Comparison of ENCODE assay signal across 8 cellular contexts in genomic region chr11:8732276-8732675, GRCh38. TPM values are rescaled to one million over a fixed set of nuclear protein-coding genes. Genes with fewer than 3 reads are reported as not detected.
DNase-seq lines count a peak whose midpoint lies in the region; ATAC-seq and TF ChIP-seq lines count a peak whose summit lies in the region.

No MANE protein-coding gene starts in this region.

- no peak for DNase-seq in adrenal gland
- no peak for DNase-seq in psoas muscle
- DNase-seq in activated T-cell treated with anti-CD3 and anti-CD28 coated beads for 4 hours, result no peak
- no peak for DNase-seq in activated T-helper 2 cell treated with anti-CD3 and anti-CD28 coated beads, Interferon-gamma antibody, Interleukin-2, Interleukin-4, amounts not matched to agents 10 μg/mL and 5 μg/mL and 100 μg/mL, durations not matched to agents 14 hours and 24 hours and 36 hours (ENCODE audit: low spot score)
- no peak for DNase-seq in GM19240 (ENCODE audit: insufficient read length, low spot score)
- DNase-seq in H9, result no peak

- no peak overlapping the region for H3T11ph ChIP-seq in H9 (ENCODE audit: low read length)

- no peaks in the 10 kb centered on the region for H3K9me3 Mint-ChIP-seq in activated T-helper 2 cell treated with anti-CD3 and anti-CD28 coated beads, Interferon-gamma antibody, Interleukin-2, Interleukin-4, amounts not matched to agents 10 μg/mL and 5 μg/mL and 100 μg/mL, durations not matched to agents 14 hours and 24 hours and 36 hours
- no peaks in the 10 kb centered on the region for H3K9me3 Mint-ChIP-seq in H9

- H3K14ac ChIP-seq in H9 (ENCODE audit: insufficient read depth, low read length), result no peak overlapping the region

- H3K27me3 Mint-ChIP-seq in activated T-helper 2 cell treated with anti-CD3 and anti-CD28 coated beads, Interferon-gamma antibody, Interleukin-2, Interleukin-4, amounts not matched to agents 10 μg/mL and 5 μg/mL and 100 μg/mL, durations not matched to agents 14 hours and 24 hours and 36 hours (ENCODE audit: low read depth), result peaks cover under 1% of the 10 kb centered on the region
- H3K27me3 Mint-ChIP-seq in H9 (ENCODE audit: low read depth), result no peaks in the 10 kb centered on the region

- no peak overlapping the region for H3K4me2 ChIP-seq in H9 (ENCODE audit: insufficient read depth, insufficient read length, low read length)

- H3K79me2 ChIP-seq in H9 (ENCODE audit: insufficient read depth, low read length), result no peaks in the 10 kb centered on the region

- H3K4me1 Mint-ChIP-seq in activated T-helper 2 cell treated with anti-CD3 and anti-CD28 coated beads, Interferon-gamma antibody, Interleukin-2, Interleukin-4, amounts not matched to agents 10 μg/mL and 5 μg/mL and 100 μg/mL, durations not matched to agents 14 hours and 24 hours and 36 hours (ENCODE audit: low read depth), result no peaks in the 10 kb centered on the region
- peaks cover 6 to 12% of the 10 kb centered on the region in 2 experiments; a peak in 2 of 4 replicates for H3K4me1 Mint-ChIP-seq in H9

- H3K79me1 ChIP-seq in H9 (ENCODE audit: insufficient read depth, low read depth, low read length, poor library complexity, severe bottlenecking), result no peaks in the 10 kb centered on the region

- no peak overlapping the region for H3K23ac ChIP-seq in H9 (ENCODE audit: insufficient read length, low read depth, low read length)

- H3K27me3 ChIP-seq in adrenal gland (no peaks in the 10 kb centered on the region), psoas muscle (ENCODE audit: insufficient read depth in 3 of 3, low read length in 2 of 3) (no peaks in the 10 kb centered on the region), H9 (ENCODE audit: insufficient read depth, low read length) (no peaks in the 10 kb centered on the region)

- H4K8ac ChIP-seq in H9 (replicated peaks; ENCODE audit: insufficient read length, low read depth, low read length), result no peak overlapping the region

- H2BK120ac ChIP-seq in H9 (ENCODE audit: low read depth, low read length, poor library complexity, severe bottlenecking), result no peak overlapping the region

- H3K23me2 ChIP-seq in H9 (ENCODE audit: insufficient read length, low read depth, low read length, poor library complexity, severe bottlenecking), result peaks cover 2% of the 10 kb centered on the region

- no peak overlapping the region for H2BK5ac ChIP-seq in H9 (ENCODE audit: insufficient read length, low read length)

- 19 to 33% (median 28%) methylated on average over 3 of the region's 3 CpGs for WGBS in adrenal gland, 4 donors
- 52 to 61% (median 56%) methylated on average over 3 of the region's 3 CpGs for WGBS in psoas muscle, 3 donors
- no CpG with 5 or more reads among the region's 3 CpGs for WGBS in H9 (ENCODE audit: extremely low coverage, insufficient read length, low lambda C conversion rate)

- H3K4me3 ChIP-seq in adrenal gland (no peak overlapping the region), psoas muscle (no peak overlapping the region)

- TF ChIP-seq CTCF in adrenal gland (IDR thresholded peaks at IDR 0.05), result no peak
- TF ChIP-seq CTCF in psoas muscle (IDR thresholded peaks at IDR 0.05), result no peak
- TF ChIP-seq CTCF in H9 (conservative IDR thresholded peaks at IDR 0.05), result no peak

- no peak overlapping the region for H2BK20ac ChIP-seq in H9 (ENCODE audit: low read depth, low read length, poor library complexity, severe bottlenecking)

- H3K4me3 Mint-ChIP-seq in activated T-helper 2 cell treated with anti-CD3 and anti-CD28 coated beads, Interferon-gamma antibody, Interleukin-2, Interleukin-4, amounts not matched to agents 10 μg/mL and 5 μg/mL and 100 μg/mL, durations not matched to agents 14 hours and 24 hours and 36 hours (ENCODE audit: low read depth), result no peak overlapping the region
- H3K4me3 Mint-ChIP-seq in H9, result no peak overlapping the region

- no peaks in the 10 kb centered on the region for H3K36me3 Mint-ChIP-seq in activated T-helper 2 cell treated with anti-CD3 and anti-CD28 coated beads, Interferon-gamma antibody, Interleukin-2, Interleukin-4, amounts not matched to agents 10 μg/mL and 5 μg/mL and 100 μg/mL, durations not matched to agents 14 hours and 24 hours and 36 hours (ENCODE audit: low read depth)
- peaks cover 0 to 6% (median 4%) of the 10 kb centered on the region in 3 experiments; a peak in 2 of 7 replicates for H3K36me3 Mint-ChIP-seq in H9 (ENCODE audit: insufficient read depth in 1 of 3, low read depth in 3 of 3)

- H3K4me1 ChIP-seq in adrenal gland (replicated peaks in 1 of 2), result peaks cover 52 to 65% of the 10 kb centered on the region in 2 donors
- peaks cover 25% of the 10 kb centered on the region for H3K4me1 ChIP-seq in psoas muscle
- H3K4me1 ChIP-seq in H9 (ENCODE audit: insufficient read depth, low read length), result no peaks in the 10 kb centered on the region; the same call in 1 of the 2 replicates

- H2BK12ac ChIP-seq in H9 (ENCODE audit: insufficient read length, low read depth, low read length), result no peak overlapping the region

- H2AK5ac ChIP-seq in H9 (ENCODE audit: insufficient read length, low read length), result no peak overlapping the region

- H3K36me3 ChIP-seq in adrenal gland (replicated peaks in 1 of 2) (peaks cover 0 to 17% of the 10 kb centered on the region in 2 donors), psoas muscle (ENCODE audit: insufficient read depth in 1 of 2, low read depth in 1 of 2) (no peaks in the 10 kb centered on the region)

- H4K91ac ChIP-seq in H9 (ENCODE audit: insufficient read length, low read depth, low read length), result no peak overlapping the region

- no peak overlapping the region for H3K4ac ChIP-seq in H9 (ENCODE audit: low read depth, low read length)

- H4K20me1 ChIP-seq in H9 (ENCODE audit: control insufficient read depth, insufficient read depth, insufficient read length), result no peaks in the 10 kb centered on the region

- H3K27ac ChIP-seq in adrenal gland, result peak overlapping the region; percentile 14 to 87 (median 74)
- peak overlapping the region; percentile 77 for H3K27ac ChIP-seq in psoas muscle
- no peak overlapping the region for H3K27ac ChIP-seq in H9 (ENCODE audit: insufficient read length, low read depth, low read length)

- ATAC-seq in GM18867 (IDR thresholded peaks at IDR 0.05; ENCODE audit: unreplicated experiment) (peak; percentile 79), HG02981 (IDR thresholded peaks at IDR 0.05; ENCODE audit: unreplicated experiment) (peak; percentile 83), psoas muscle (peak in 2 of 4 donors; percentile 11 to 17)

- no peak overlapping the region for H3K27ac Mint-ChIP-seq in activated T-helper 2 cell treated with anti-CD3 and anti-CD28 coated beads, Interferon-gamma antibody, Interleukin-2, Interleukin-4, amounts not matched to agents 10 μg/mL and 5 μg/mL and 100 μg/mL, durations not matched to agents 14 hours and 24 hours and 36 hours
- H3K27ac Mint-ChIP-seq in H9, result no peak overlapping the region

- TF ChIP-seq POLR2A in adrenal gland (IDR thresholded peaks at IDR 0.05), result no peak

- no peak overlapping the region for H3K18ac ChIP-seq in H9 (ENCODE audit: insufficient read length, low read depth, low read length)

- no peak overlapping the region for H3K56ac ChIP-seq in H9 (ENCODE audit: insufficient read length, low read depth, low read length)

- no peak overlapping the region for H4K5ac ChIP-seq in H9 (ENCODE audit: insufficient read length, low read depth, low read length)

- H2BK15ac ChIP-seq in H9 (ENCODE audit: low read depth, low read length), result no peak overlapping the region

- H3K9ac ChIP-seq in H9 (ENCODE audit: extremely low read depth, insufficient read length, low read length), result no peak overlapping the region

- intact Hi-C loops in adrenal gland (cut with DNase I), result no loop called here
- intact Hi-C loops in psoas muscle (cut with DNase I), result loop anchor here (1.0 to 5.0 kb wide), 2 partner anchors 24 to 35 kb away; no protein-coding TSS in a partner anchor
- intact Hi-C loops in activated T-helper 2 cell treated with anti-CD3 and anti-CD28 coated beads, Interferon-gamma antibody, Interleukin-2, Interleukin-4, amounts not matched to agents 10 μg/mL and 5 μg/mL and 100 μg/mL, durations not matched to agents 14 hours and 24 hours and 36 hours (cut with micrococcal nuclease), result no loop called here

- H3K9me3 ChIP-seq in adrenal gland (replicated peaks in 1 of 3), result no peaks in the 10 kb centered on the region
- no peaks in the 10 kb centered on the region for H3K9me3 ChIP-seq in psoas muscle
- H3K9me3 ChIP-seq in H9 (ENCODE audit: control insufficient read depth, low read depth, low read length), result no peaks in the 10 kb centered on the region

- no peak overlapping the region for H2AFZ ChIP-seq in H9 (ENCODE audit: low read length)

RNA-seq across cellular contexts. Expression of gene RPL27A, which starts 49.7 kb away (rescaled TPM):
- total RNA-seq in adrenal gland (1,000 to 10,000 TPM in 3 of 8 donors, 100 to 1,000 TPM in 5; 668 to 1,527 (median 930) TPM), psoas muscle (100 to 1,000 TPM; 308 to 673 (median 565) TPM), H9 (2021) (1,150 and 1,152 TPM in 2 replicates)
- polyA plus RNA-seq in adrenal gland (1,000 to 10,000 TPM; 1,237 to 3,013 (median 2,638) TPM), psoas muscle (1,000 to 10,000 TPM; 1,443 to 2,060 (median 1,904) TPM)
- 749 and 766 TPM in 2 replicates for total RNA-seq in activated T-helper 2 cell treated with anti-CD3 and anti-CD28 coated beads, Interferon-gamma antibody, Interleukin-2, Interleukin-4, amounts not matched to agents 10 μg/mL and 5 μg/mL and 100 μg/mL, durations not matched to agents 14 hours and 24 hours and 36 hours

RNA-seq across cellular contexts. Expression of gene TRIM66, which starts 49.8 kb away (rescaled TPM):
- 10 to 100 TPM in 4 of 8 donors, 1 to 10 TPM in 4; 6.6 to 18.4 (median 10.2) TPM for total RNA-seq in adrenal gland
- 1 to 10 TPM; 3.6 to 9.9 (median 4.0) TPM for polyA plus RNA-seq in adrenal gland
- 1 to 10 TPM; 2.0 to 3.9 (median 3.5) TPM for total RNA-seq in psoas muscle
- 1 to 10 TPM in 1 of 3 donors, under 1 TPM in 2; 0.46 to 1.4 (median 0.69) TPM for polyA plus RNA-seq in psoas muscle
- total RNA-seq in activated T-helper 2 cell treated with anti-CD3 and anti-CD28 coated beads, Interferon-gamma antibody, Interleukin-2, Interleukin-4, amounts not matched to agents 10 μg/mL and 5 μg/mL and 100 μg/mL, durations not matched to agents 14 hours and 24 hours and 36 hours, result 13.6 and 14.6 TPM in 2 replicates
- 2.0 and 2.1 TPM in 2 replicates for total RNA-seq in H9 (2021)

Comparison
In these comparisons a context has a peak if more than half of its experiments do, and no peak if none do; other contexts are left out.
1. intact Hi-C loops: an anchor here in psoas muscle (1.0 to 5.0 kb wide); none called in adrenal gland and activated T-helper 2 cell treated with anti-CD3 and anti-CD28 coated beads, Interferon-gamma antibody, Interleukin-2, Interleukin-4, amounts not matched to agents 10 μg/mL and 5 μg/mL and 100 μg/mL, durations not matched to agents 14 hours and 24 hours and 36 hours.